1 cellular context compared by ENCODE assay signal in the genomic region with DNA sequence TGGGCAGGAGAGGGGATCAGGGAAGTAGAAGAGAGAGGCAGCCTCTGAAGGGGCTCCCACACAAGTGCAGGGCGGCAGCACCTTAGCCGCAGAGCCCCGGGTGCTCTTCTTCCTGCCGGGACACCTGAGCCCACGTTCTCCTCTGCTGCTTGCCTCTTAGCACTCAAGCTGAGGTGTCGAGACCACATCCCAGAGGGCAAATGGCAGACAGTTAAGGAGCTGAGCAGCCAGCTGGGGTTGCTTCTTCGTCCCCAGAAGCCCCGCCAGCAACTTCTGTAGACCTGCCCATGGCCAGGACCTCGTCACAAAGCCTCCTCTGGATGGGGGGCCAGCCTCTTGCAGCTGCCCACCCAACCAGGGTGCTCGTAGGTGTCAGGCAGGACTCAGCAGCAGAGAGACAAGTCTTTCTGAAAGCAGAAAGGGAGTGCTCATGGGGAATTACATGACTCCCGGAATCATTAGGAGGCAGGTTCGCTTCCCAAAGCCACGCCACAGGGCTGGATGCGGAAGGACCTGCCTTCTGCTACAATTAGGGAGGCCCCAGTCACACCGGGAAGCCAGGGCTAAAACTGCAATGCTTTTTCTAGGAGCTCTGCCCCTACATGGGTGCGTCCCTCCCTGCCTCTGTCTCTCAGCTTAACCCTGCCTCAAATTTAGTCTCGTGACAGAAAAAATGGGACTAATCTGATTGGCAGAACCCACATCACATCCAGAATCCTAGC.
TF ChIP-seq lines count a peak whose summit lies in the region.

No MANE protein-coding gene starts in this region.

TF ChIP-seq in GM23338, 12 proteins besides CTCF, POLR2A, EP300 and RAD21 (continued from another document):
- TF ChIP-seq, protein P1, sequence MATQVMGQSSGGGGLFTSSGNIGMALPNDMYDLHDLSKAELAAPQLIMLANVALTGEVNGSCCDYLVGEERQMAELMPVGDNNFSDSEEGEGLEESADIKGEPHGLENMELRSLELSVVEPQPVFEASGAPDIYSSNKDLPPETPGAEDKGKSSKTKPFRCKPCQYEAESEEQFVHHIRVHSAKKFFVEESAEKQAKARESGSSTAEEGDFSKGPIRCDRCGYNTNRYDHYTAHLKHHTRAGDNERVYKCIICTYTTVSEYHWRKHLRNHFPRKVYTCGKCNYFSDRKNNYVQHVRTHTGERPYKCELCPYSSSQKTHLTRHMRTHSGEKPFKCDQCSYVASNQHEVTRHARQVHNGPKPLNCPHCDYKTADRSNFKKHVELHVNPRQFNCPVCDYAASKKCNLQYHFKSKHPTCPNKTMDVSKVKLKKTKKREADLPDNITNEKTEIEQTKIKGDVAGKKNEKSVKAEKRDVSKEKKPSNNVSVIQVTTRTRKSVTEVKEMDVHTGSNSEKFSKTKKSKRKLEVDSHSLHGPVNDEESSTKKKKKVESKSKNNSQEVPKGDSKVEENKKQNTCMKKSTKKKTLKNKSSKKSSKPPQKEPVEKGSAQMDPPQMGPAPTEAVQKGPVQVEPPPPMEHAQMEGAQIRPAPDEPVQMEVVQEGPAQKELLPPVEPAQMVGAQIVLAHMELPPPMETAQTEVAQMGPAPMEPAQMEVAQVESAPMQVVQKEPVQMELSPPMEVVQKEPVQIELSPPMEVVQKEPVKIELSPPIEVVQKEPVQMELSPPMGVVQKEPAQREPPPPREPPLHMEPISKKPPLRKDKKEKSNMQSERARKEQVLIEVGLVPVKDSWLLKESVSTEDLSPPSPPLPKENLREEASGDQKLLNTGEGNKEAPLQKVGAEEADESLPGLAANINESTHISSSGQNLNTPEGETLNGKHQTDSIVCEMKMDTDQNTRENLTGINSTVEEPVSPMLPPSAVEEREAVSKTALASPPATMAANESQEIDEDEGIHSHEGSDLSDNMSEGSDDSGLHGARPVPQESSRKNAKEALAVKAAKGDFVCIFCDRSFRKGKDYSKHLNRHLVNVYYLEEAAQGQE (IDR thresholded peaks at IDR 0.05; ENCODE audit: unreplicated experiment) = no peak
- TF ChIP-seq JUNB (IDR thresholded peaks at IDR 0.05; ENCODE audit: unreplicated experiment) (no peak), CREB1 (CRISPR knock-in tag; IDR thresholded peaks at IDR 0.05; ENCODE audit: low read depth) (no peak), STAT1 (IDR thresholded peaks at IDR 0.05; ENCODE audit: unreplicated experiment) (no peak), ZNF331 (CRISPR knock-in tag; IDR thresholded peaks at IDR 0.05; ENCODE audit: low read depth) (no peak)
TF ChIP-seq in GM23338: peak in this region for 0.
